In the genomic region with DNA sequence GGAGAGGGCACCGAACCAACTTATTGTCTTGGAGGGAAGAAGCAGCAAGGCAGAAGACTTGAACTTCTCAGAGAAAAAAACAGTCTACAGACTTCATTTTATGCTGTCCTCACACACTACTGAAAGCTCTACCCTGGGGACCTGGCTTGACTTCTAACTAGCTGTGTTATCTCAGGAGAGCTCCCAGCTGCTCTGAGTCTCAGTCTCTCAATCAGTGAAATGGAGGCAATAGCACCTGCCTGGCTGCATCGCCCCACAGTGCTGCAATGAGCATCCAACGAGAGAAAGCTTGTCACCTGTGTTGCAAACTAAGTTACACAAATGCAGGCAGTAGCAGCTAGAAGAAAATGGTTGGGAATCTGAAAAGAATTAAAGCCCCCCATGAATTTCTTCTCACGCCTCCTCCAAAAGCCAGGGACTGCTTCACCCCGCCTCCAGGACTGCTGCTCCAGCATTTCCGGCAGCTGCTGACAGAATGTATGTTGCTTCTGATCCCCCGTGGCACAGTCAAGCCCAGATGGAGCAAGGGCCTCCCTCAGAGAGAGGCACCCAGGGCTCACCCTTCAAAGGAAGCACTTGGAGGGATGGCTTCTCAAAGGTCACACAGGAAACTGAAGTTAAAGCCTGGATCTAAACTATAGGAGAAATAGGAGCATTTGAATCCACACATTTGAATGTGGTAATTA, we compare ENCODE assay signal across 1 cellular context.
TF ChIP-seq lines count a peak whose summit lies in the region.

No MANE protein-coding gene starts in this region.

TF ChIP-seq in GM23338, 12 proteins besides CTCF, POLR2A, EP300 and RAD21 (continued from another document):
- TF ChIP-seq, protein P1, sequence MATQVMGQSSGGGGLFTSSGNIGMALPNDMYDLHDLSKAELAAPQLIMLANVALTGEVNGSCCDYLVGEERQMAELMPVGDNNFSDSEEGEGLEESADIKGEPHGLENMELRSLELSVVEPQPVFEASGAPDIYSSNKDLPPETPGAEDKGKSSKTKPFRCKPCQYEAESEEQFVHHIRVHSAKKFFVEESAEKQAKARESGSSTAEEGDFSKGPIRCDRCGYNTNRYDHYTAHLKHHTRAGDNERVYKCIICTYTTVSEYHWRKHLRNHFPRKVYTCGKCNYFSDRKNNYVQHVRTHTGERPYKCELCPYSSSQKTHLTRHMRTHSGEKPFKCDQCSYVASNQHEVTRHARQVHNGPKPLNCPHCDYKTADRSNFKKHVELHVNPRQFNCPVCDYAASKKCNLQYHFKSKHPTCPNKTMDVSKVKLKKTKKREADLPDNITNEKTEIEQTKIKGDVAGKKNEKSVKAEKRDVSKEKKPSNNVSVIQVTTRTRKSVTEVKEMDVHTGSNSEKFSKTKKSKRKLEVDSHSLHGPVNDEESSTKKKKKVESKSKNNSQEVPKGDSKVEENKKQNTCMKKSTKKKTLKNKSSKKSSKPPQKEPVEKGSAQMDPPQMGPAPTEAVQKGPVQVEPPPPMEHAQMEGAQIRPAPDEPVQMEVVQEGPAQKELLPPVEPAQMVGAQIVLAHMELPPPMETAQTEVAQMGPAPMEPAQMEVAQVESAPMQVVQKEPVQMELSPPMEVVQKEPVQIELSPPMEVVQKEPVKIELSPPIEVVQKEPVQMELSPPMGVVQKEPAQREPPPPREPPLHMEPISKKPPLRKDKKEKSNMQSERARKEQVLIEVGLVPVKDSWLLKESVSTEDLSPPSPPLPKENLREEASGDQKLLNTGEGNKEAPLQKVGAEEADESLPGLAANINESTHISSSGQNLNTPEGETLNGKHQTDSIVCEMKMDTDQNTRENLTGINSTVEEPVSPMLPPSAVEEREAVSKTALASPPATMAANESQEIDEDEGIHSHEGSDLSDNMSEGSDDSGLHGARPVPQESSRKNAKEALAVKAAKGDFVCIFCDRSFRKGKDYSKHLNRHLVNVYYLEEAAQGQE (IDR thresholded peaks at IDR 0.05; ENCODE audit: unreplicated experiment), result no peak
- no peak for TF ChIP-seq CREB1 (CRISPR knock-in tag; IDR thresholded peaks at IDR 0.05; ENCODE audit: low read depth)
- TF ChIP-seq, protein P2, sequence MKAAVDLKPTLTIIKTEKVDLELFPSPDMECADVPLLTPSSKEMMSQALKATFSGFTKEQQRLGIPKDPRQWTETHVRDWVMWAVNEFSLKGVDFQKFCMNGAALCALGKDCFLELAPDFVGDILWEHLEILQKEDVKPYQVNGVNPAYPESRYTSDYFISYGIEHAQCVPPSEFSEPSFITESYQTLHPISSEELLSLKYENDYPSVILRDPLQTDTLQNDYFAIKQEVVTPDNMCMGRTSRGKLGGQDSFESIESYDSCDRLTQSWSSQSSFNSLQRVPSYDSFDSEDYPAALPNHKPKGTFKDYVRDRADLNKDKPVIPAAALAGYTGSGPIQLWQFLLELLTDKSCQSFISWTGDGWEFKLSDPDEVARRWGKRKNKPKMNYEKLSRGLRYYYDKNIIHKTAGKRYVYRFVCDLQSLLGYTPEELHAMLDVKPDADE (IDR thresholded peaks at IDR 0.05), result no peak
- TF ChIP-seq, protein P3, sequence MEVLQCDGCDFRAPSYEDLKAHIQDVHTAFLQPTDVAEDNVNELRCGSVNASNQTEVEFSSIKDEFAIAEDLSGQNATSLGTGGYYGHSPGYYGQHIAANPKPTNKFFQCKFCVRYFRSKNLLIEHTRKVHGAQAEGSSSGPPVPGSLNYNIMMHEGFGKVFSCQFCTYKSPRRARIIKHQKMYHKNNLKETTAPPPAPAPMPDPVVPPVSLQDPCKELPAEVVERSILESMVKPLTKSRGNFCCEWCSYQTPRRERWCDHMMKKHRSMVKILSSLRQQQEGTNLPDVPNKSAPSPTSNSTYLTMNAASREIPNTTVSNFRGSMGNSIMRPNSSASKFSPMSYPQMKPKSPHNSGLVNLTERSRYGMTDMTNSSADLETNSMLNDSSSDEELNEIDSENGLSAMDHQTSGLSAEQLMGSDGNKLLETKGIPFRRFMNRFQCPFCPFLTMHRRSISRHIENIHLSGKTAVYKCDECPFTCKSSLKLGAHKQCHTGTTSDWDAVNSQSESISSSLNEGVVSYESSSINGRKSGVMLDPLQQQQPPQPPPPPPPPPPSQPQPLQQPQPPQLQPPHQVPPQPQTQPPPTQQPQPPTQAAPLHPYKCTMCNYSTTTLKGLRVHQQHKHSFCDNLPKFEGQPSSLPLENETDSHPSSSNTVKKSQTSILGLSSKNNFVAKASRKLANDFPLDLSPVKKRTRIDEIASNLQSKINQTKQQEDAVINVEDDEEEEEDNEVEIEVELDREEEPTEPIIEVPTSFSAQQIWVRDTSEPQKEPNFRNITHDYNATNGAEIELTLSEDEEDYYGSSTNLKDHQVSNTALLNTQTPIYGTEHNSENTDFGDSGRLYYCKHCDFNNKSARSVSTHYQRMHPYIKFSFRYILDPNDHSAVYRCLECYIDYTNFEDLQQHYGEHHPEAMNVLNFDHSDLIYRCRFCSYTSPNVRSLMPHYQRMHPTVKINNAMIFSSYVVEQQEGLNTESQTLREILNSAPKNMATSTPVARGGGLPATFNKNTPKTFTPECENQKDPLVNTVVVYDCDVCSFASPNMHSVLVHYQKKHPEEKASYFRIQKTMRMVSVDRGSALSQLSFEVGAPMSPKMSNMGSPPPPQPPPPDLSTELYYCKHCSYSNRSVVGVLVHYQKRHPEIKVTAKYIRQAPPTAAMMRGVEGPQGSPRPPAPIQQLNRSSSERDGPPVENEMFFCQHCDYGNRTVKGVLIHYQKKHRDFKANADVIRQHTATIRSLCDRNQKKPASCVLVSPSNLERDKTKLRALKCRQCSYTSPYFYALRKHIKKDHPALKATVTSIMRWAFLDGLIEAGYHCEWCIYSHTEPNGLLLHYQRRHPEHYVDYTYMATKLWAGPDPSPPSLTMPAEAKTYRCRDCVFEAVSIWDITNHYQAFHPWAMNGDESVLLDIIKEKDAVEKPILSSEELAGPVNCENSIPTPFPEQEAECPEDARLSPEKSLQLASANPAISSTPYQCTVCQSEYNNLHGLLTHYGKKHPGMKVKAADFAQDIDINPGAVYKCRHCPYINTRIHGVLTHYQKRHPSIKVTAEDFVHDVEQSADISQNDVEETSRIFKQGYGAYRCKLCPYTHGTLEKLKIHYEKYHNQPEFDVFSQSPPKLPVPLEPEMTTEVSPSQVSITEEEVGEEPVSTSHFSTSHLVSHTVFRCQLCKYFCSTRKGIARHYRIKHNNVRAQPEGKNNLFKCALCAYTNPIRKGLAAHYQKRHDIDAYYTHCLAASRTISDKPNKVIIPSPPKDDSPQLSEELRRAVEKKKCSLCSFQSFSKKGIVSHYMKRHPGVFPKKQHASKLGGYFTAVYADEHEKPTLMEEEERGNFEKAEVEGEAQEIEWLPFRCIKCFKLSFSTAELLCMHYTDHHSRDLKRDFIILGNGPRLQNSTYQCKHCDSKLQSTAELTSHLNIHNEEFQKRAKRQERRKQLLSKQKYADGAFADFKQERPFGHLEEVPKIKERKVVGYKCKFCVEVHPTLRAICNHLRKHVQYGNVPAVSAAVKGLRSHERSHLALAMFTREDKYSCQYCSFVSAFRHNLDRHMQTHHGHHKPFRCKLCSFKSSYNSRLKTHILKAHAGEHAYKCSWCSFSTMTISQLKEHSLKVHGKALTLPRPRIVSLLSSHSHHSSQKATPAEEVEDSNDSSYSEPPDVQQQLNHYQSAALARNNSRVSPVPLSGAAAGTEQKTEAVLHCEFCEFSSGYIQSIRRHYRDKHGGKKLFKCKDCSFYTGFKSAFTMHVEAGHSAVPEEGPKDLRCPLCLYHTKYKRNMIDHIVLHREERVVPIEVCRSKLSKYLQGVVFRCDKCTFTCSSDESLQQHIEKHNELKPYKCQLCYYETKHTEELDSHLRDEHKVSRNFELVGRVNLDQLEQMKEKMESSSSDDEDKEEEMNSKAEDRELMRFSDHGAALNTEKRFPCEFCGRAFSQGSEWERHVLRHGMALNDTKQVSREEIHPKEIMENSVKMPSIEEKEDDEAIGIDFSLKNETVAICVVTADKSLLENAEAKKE (CRISPR knock-in tag; IDR thresholded peaks at IDR 0.05), result no peak
- no peak for TF ChIP-seq ZNF114 (CRISPR knock-in tag; IDR thresholded peaks at IDR 0.05)
- TF ChIP-seq STAT1 (IDR thresholded peaks at IDR 0.05; ENCODE audit: unreplicated experiment), result no peak
